Comparison of ENCODE assay signal across 18 cellular contexts in genomic region chr3:72008226-72008996, GRCh38.
A peak's percentile ranks its signal among the peaks of the same experiment; 100 is the strongest.
DNase-seq lines count a peak whose midpoint lies in the region; FAIRE-seq and TF ChIP-seq lines count a peak whose summit lies in the region.
"Had no signal": no experiment of that assay in that cellular context is flagged by ENCODE, and none has a peak within 500 bp of the region (broad histone marks: within the 10 kb centered on the region; RNA-seq: fewer than 3 reads in every experiment).

No MANE protein-coding gene starts in this region.

- H3K27me3 ChIP-seq in small intestine (ENCODE audit: control insufficient read depth in 2 of 2, insufficient read depth in 2 of 2, low read length in 2 of 2) (no peaks in the 10 kb centered on the region), Peyer's patch (no peaks in the 10 kb centered on the region)
- H3K27me3 ChIP-seq: BLaER1 treated with 17β-estradiol and CSF1 and Interleukin-3, amounts not matched to agents 10 nM and 100 nM; heart left ventricle; uterus had no signal

- intact Hi-C loops in dendritic cell treated with granulocyte-macrophage colony-stimulating factor and Interleukin-4, amounts not matched to agents 40 ng/mL and 50 ng/mL, for 4 days (cut with micrococcal nuclease) = no loop called here

- no peaks in the 10 kb centered on the region for H3K36me3 Mint-ChIP-seq in dendritic cell treated with granulocyte-macrophage colony-stimulating factor and Interleukin-4, amounts not matched to agents 40 ng/mL and 50 ng/mL, for 4 days (ENCODE audit: low read depth)
- H3K36me3 Mint-ChIP-seq in nephron progenitor cell (ENCODE audit: low read depth) = peaks cover 6% of the 10 kb centered on the region
- H3K36me3 Mint-ChIP-seq: naive thymus-derived CD8-positive, alpha-beta T cell had no signal

- no peak for TF ChIP-seq POLR2A in NB4 (IDR thresholded peaks at IDR 0.05; ENCODE audit: extremely low read depth, insufficient read length)
- TF ChIP-seq POLR2A in Peyer's patch (IDR thresholded peaks at IDR 0.05) = no peak

- H3K9me3 Mint-ChIP-seq in dendritic cell treated with granulocyte-macrophage colony-stimulating factor and Interleukin-4, amounts not matched to agents 40 ng/mL and 50 ng/mL, for 4 days = no peaks in the 10 kb centered on the region
- peaks cover 24% of the 10 kb centered on the region for H3K9me3 Mint-ChIP-seq in nephron progenitor cell
- H3K9me3 Mint-ChIP-seq: naive thymus-derived CD8-positive, alpha-beta T cell had no signal

- TF ChIP-seq CTCF in NB4 (IDR thresholded peaks at IDR 0.05; ENCODE audit: low read depth, low read length) (no peak), nephron progenitor cell (IDR thresholded peaks at IDR 0.05) (no peak), Peyer's patch (IDR thresholded peaks at IDR 0.05) (no peak)

- WGBS in small intestine, 3 donors = 89 to 94% (median 89%) methylated on average over 5 of the region's 5 CpGs

- H3K27me3 Mint-ChIP-seq in dendritic cell treated with granulocyte-macrophage colony-stimulating factor and Interleukin-4, amounts not matched to agents 40 ng/mL and 50 ng/mL, for 4 days = peaks cover 10% of the 10 kb centered on the region
- H3K27me3 Mint-ChIP-seq in nephron progenitor cell (ENCODE audit: low read depth, poor library complexity) = peaks cover 9% of the 10 kb centered on the region
- H3K27me3 Mint-ChIP-seq: activated CD4-positive, alpha-beta T cell treated with anti-CD3 and anti-CD28 coated beads, Interleukin-2, amount 10 ng/mL, durations not matched to agents 7 days and 5 days had no signal

- H3K4me1 Mint-ChIP-seq in dendritic cell treated with granulocyte-macrophage colony-stimulating factor and Interleukin-4, amounts not matched to agents 40 ng/mL and 50 ng/mL, for 4 days (ENCODE audit: low read depth) = peaks cover 79% of the 10 kb centered on the region
- H3K4me1 Mint-ChIP-seq in nephron progenitor cell = peaks cover 39% of the 10 kb centered on the region
- H3K4me1 Mint-ChIP-seq: naive thymus-derived CD8-positive, alpha-beta T cell had no signal

- FAIRE-seq in small intestine (lab: Jason Lieb, UNC) = no peak

- H3K4me3 ChIP-seq in NB4 (ENCODE audit: low read depth, low read length) = no peak overlapping the region
- H3K4me3 ChIP-seq in small intestine (ENCODE audit: low read depth in 1 of 2, low read length in 2 of 2) = no peak overlapping the region
- H3K4me3 ChIP-seq in Peyer's patch = no peak overlapping the region
- H3K4me3 ChIP-seq: BLaER1 treated with 17β-estradiol and CSF1 and Interleukin-3, amounts not matched to agents 10 nM and 100 nM; heart left ventricle; uterus had no signal

- H3K4me1 ChIP-seq in small intestine (ENCODE audit: control insufficient read depth in 2 of 2, insufficient read depth in 1 of 2, low read depth in 1 of 2, low read length in 1 of 2) (no peaks in the 10 kb centered on the region), Peyer's patch (no peaks in the 10 kb centered on the region)
- H3K4me1 ChIP-seq: uterus had no signal

- H3K27ac ChIP-seq in small intestine (ENCODE audit: low read depth in 1 of 2, low read length in 1 of 2) (no peak overlapping the region), Peyer's patch (no peak overlapping the region)
- H3K27ac ChIP-seq: uterus had no signal

- no peak overlapping the region for H3K4me3 Mint-ChIP-seq in dendritic cell treated with granulocyte-macrophage colony-stimulating factor and Interleukin-4, amounts not matched to agents 40 ng/mL and 50 ng/mL, for 4 days
- no peak overlapping the region for H3K4me3 Mint-ChIP-seq in nephron progenitor cell
- H3K4me3 Mint-ChIP-seq: activated CD4-positive, alpha-beta T cell treated with anti-CD3 and anti-CD28 coated beads, Interleukin-2, amount 10 ng/mL, durations not matched to agents 7 days and 5 days; naive thymus-derived CD8-positive, alpha-beta T cell had no signal

- peak; percentile 50 for DNase-seq in EL
- DNase-seq in NB4 (ENCODE audit: low read depth) = peak; percentile 59
- DNase-seq in nephron progenitor cell = no peak
- no peak for DNase-seq in small intestine
- DNase-seq in Peyer's patch = no peak
- no peak for DNase-seq in NCI-H187 treated with DMSO at 0.1 percent for 48 hours (lab: John Stamatoyannopoulos, UW)
- DNase-seq in activated T-cell treated with anti-CD3 and anti-CD28 coated beads, Interleukin-2, amount 50 U/mL, for 48 hours = no peak
- DNase-seq: activated CD4-positive, alpha-beta T cell treated with anti-CD3 and anti-CD28 coated beads, Interleukin-2, amount 10 ng/mL, durations not matched to agents 7 days and 5 days; heart left ventricle; naive thymus-derived CD8-positive, alpha-beta T cell; NCI-H1048; NCI-H345; right cardiac atrium; stimulated activated naive CD4-positive, alpha-beta T cell; T-helper 2 cell; uterus had no signal

- H3K9me3 ChIP-seq in small intestine (ENCODE audit: control insufficient read depth, low read depth) (no peaks in the 10 kb centered on the region), Peyer's patch (no peaks in the 10 kb centered on the region)
- H3K9me3 ChIP-seq: heart left ventricle, uterus had no signal

- H3K27ac Mint-ChIP-seq in dendritic cell treated with granulocyte-macrophage colony-stimulating factor and Interleukin-4, amounts not matched to agents 40 ng/mL and 50 ng/mL, for 4 days = peak overlapping the region; percentile 71
- H3K27ac Mint-ChIP-seq in nephron progenitor cell = peak overlapping the region; percentile 29
- H3K27ac Mint-ChIP-seq: activated CD4-positive, alpha-beta T cell treated with anti-CD3 and anti-CD28 coated beads, Interleukin-2, amount 10 ng/mL, durations not matched to agents 7 days and 5 days had no signal

- H3K36me3 ChIP-seq in small intestine (ENCODE audit: control insufficient read depth in 2 of 2, insufficient read depth in 2 of 2, low read length in 2 of 2) = no peaks in the 10 kb centered on the region
- H3K36me3 ChIP-seq in Peyer's patch = no peaks in the 10 kb centered on the region
- H3K36me3 ChIP-seq: BLaER1 treated with 17β-estradiol and CSF1 and Interleukin-3, amounts not matched to agents 10 nM and 100 nM; heart left ventricle; uterus had no signal

Comparison
In these comparisons a context has a peak if more than half of its experiments do, and no peak if none do; other contexts are left out.
1. DNase-seq: peak in EL (single experiment) and NB4 (single experiment); none in nephron progenitor cell (single experiment), small intestine (single experiment), Peyer's patch (0 of 3), NCI-H187 treated with DMSO at 0.1 percent for 48 hours (single experiment) and activated T-cell treated with anti-CD3 and anti-CD28 coated beads, Interleukin-2, amount 50 U/mL, for 48 hours (0 of 2).